27 cellular contexts compared by ENCODE assay signal in genomic region chr13:41740479-41740878, GRCh38.
"Had no signal": no experiment of that assay in that cellular context is flagged by ENCODE, and none has a peak within 500 bp of the region (broad histone marks: within the 10 kb centered on the region; RNA-seq: fewer than 3 reads in every experiment).

No MANE protein-coding gene starts in this region.

- H3K4me1 ChIP-seq: breast epithelium, Peyer's patch, SJSA1 had no signal

- H3K9me3 ChIP-seq: body of pancreas, breast epithelium, Peyer's patch, SJSA1, SK-N-SH had no signal

- H3K4me3 ChIP-seq: body of pancreas, breast epithelium, Peyer's patch, SJSA1 had no signal

- H3K27me3 ChIP-seq: body of pancreas, breast epithelium, Peyer's patch, SJSA1 had no signal

- ATAC-seq: activated naive CD8-positive, alpha-beta T cell treated with anti-CD3 and anti-CD28 coated beads, Interleukin-2, amount 50 U/mL, for 24 hours; activated T-cell treated with anti-CD3 and anti-CD28 coated beads, Interleukin-2, amount 50 U/mL, for 4 hours; body of pancreas; PC-3 had no signal

- H3K4me2 ChIP-seq: SK-N-SH had no signal

- H3K9ac ChIP-seq: SK-N-SH had no signal

- H3K27ac ChIP-seq: body of pancreas, breast epithelium, Peyer's patch, SJSA1 had no signal

- DNase-seq: activated CD4-positive, alpha-beta memory T cell treated with anti-CD3 and anti-CD28 coated beads for 36 hours; activated CD4-positive, alpha-beta T cell treated with anti-CD3 and anti-CD28 coated beads, Interleukin-2, amount 10 ng/mL, durations not matched to agents 24 days and 14 days; activated CD8-positive, alpha-beta memory T cell treated with anti-CD3 and anti-CD28 coated beads, Interleukin-2, amount 50 U/mL, for 4 hours; activated effector memory CD4-positive, alpha-beta T cell treated with Interleukin-2 at 50 U/mL for 16 hours; activated naive CD4-positive, alpha-beta T cell treated with anti-CD3 and anti-CD28 coated beads, Interleukin-2, amount 10 ng/mL, durations not matched to agents 7 days and 5 days; activated naive CD8-positive, alpha-beta T cell treated with anti-CD3 and anti-CD28 coated beads, Interleukin-2, amount 50 U/mL, for 24 hours; activated T-cell treated with anti-CD3 and anti-CD28 coated beads for 4 hours; activated T-cell treated with anti-CD3 and anti-CD28 coated beads, Interleukin-2, amount 50 U/mL, for 4 hours; amniotic stem cell; aorta; body of pancreas; cerebellar nuclear complex; Karpas-422; KBM-7; NCI-H1105; NCI-H1417 treated with DMSO at 0.1 percent for 48 hours; NCI-H187 treated with DMSO at 0.1 percent for 48 hours; NCI-H2081 treated with DMSO at 0.1 percent for 48 hours; NCI-H345; NCI-H524 treated with DMSO at 0.1 percent for 48 hours; PC-3; Peyer's patch; RPMI8226; SHP77 treated with DMSO at 0.1 percent for 48 hours; SK-N-SH had no signal

- H3K36me3 ChIP-seq: breast epithelium, Peyer's patch, SJSA1 had no signal
